In genomic region chr7:96188623-96188991, GRCh38 we compare ENCODE assay signal across 1 cellular context.
TF ChIP-seq lines count a peak whose summit lies in the region.

No MANE protein-coding gene starts in this region.

TF ChIP-seq in IMR-90, 13 proteins besides CTCF, POLR2A, EP300 and RAD21 (continued from another document):
- TF ChIP-seq MAZ (IDR thresholded peaks at IDR 0.05; ENCODE audit: borderline replicate concordance, low read depth, low read length) (no peak), NFE2L2 (IDR thresholded peaks at IDR 0.05; ENCODE audit: low read depth, low read length) (no peak), RFX5 (IDR thresholded peaks at IDR 0.05; ENCODE audit: low read depth, low read length) (no peak), USF2 (IDR thresholded peaks at IDR 0.05; ENCODE audit: low read depth, low read length) (no peak), RCOR1 (IDR thresholded peaks at IDR 0.05; ENCODE audit: insufficient replicate concordance, low read length) (no peak)
